In genomic region chr18:59272221-59272888, GRCh38 we compare ENCODE assay signal across 12 cellular contexts. TPM values are rescaled to one million over a fixed set of nuclear protein-coding genes. Genes with fewer than 3 reads are reported as not detected.
DNase-seq lines count a peak whose midpoint lies in the region; ATAC-seq and TF ChIP-seq lines count a peak whose summit lies in the region.
"Had no signal": no experiment of that assay in that cellular context is flagged by ENCODE, and none has a peak within 500 bp of the region (broad histone marks: within the 10 kb centered on the region; RNA-seq: fewer than 3 reads in every experiment).

No MANE protein-coding gene starts in this region.

- no peaks in the 10 kb centered on the region for H3K9me2 ChIP-seq in hepatocyte (replicated peaks; ENCODE audit: insufficient read depth)

- no peak overlapping the region for H3K4me3 ChIP-seq in hepatocyte

- no peaks in the 10 kb centered on the region for H3K9me3 ChIP-seq in hepatocyte (ENCODE audit: low read depth)

- ATAC-seq in HG02610 (IDR thresholded peaks at IDR 0.05; ENCODE audit: unreplicated experiment), result no peak

- DNase-seq in NOMO-1 treated with DMSO at 0.1 percent for 48 hours (lab: John Stamatoyannopoulos, UW; ENCODE audit: unreplicated experiment), result peak; percentile 16
- no peak for DNase-seq in NOMO-1 treated with dmso at 0.1 percent for 144 hours (lab: John Stamatoyannopoulos, UW; ENCODE audit: unreplicated experiment)
- DNase-seq in MV-4-11 (lab: John Stamatoyannopoulos, UW), result peak; percentile 7
- no peak for DNase-seq in hepatocyte (ENCODE audit: low spot score)
- peak; percentile 27 for DNase-seq in stimulated activated CD8-positive, alpha-beta memory T cell treated with anti-CD3 and anti-CD28 coated beads, Interleukin-4, amount 100 ng/mL, for 48 hours
- no peak for DNase-seq in SIG-M5 treated with dmso at 0.1 percent for 504 hours (lab: John Stamatoyannopoulos, UW; ENCODE audit: unreplicated experiment)
- DNase-seq in C1 segment of cervical spinal cord (lab: John Stamatoyannopoulos, UW), result no peak
- DNase-seq: NCI-H2029 treated with DMSO at 0.1 percent for 48 hours, Right ventricle myocardium superior had no signal

- no peak overlapping the region for H3K27ac ChIP-seq in hepatocyte
- H3K27ac ChIP-seq: 22Rv1 had no signal

- peak overlapping the region; percentile 73 for H3K4me2 ChIP-seq in hepatocyte

- TF ChIP-seq CTCF in hepatocyte (IDR thresholded peaks at IDR 0.05; ENCODE audit: poor library complexity), result no peak

- no peaks in the 10 kb centered on the region for H4K20me1 ChIP-seq in hepatocyte (ENCODE audit: insufficient read depth, poor library complexity, severe bottlenecking)

- WGBS in hepatocyte (ENCODE audit: low lambda C conversion rate, missing lambda C conversion rate), result 6% methylated on average over 52 of the region's 52 CpGs

- H3K79me2 ChIP-seq in hepatocyte, result no peaks in the 10 kb centered on the region

- H3K4me1 ChIP-seq in hepatocyte (ENCODE audit: insufficient read depth), result peaks cover 17% of the 10 kb centered on the region

- H2AFZ ChIP-seq in hepatocyte, result peak overlapping the region; percentile 31

- peaks cover 98% of the 10 kb centered on the region for H3K27me3 ChIP-seq in hepatocyte

- no peaks in the 10 kb centered on the region for H3K36me3 ChIP-seq in hepatocyte (replicated peaks; ENCODE audit: insufficient read depth, low read depth)

RNA-seq across cellular contexts. Expression of gene RAX, which starts 0.9 kb away (rescaled TPM):
- not detected in 2 replicates for total RNA-seq in hepatocyte
- polyA plus RNA-seq in hepatocyte, result not detected in 2 replicates
- total RNA-seq: kidney epithelial cell, Right ventricle myocardium superior had no signal

RNA-seq across cellular contexts. Expression of gene CPLX4, which starts 46.1 kb away (rescaled TPM):
- total RNA-seq in hepatocyte, result not detected in 2 replicates
- not detected in 2 replicates for polyA plus RNA-seq in hepatocyte
- total RNA-seq: kidney epithelial cell, Right ventricle myocardium superior had no signal

RNA-seq across cellular contexts. Expression of gene GRP, which starts 52.4 kb away (rescaled TPM):
- total RNA-seq in hepatocyte, result 2.6 TPM in 1 of 2 replicates, not detected in the other
- polyA plus RNA-seq in hepatocyte, result 0.71 and 2.2 TPM in 2 replicates
- total RNA-seq: kidney epithelial cell, Right ventricle myocardium superior had no signal

Comparison
In these comparisons a context has a peak if more than half of its experiments do, and no peak if none do; other contexts are left out.
1. DNase-seq: peak in NOMO-1 treated with DMSO at 0.1 percent for 48 hours (single experiment), MV-4-11 (single experiment) and stimulated activated CD8-positive, alpha-beta memory T cell treated with anti-CD3 and anti-CD28 coated beads, Interleukin-4, amount 100 ng/mL, for 48 hours (single experiment); none in NOMO-1 treated with dmso at 0.1 percent for 144 hours (single experiment), hepatocyte (single experiment), SIG-M5 treated with dmso at 0.1 percent for 504 hours (single experiment) and C1 segment of cervical spinal cord (0 of 14).